ENCODE assay signal across 18 cellular contexts in the genomic region with DNA sequence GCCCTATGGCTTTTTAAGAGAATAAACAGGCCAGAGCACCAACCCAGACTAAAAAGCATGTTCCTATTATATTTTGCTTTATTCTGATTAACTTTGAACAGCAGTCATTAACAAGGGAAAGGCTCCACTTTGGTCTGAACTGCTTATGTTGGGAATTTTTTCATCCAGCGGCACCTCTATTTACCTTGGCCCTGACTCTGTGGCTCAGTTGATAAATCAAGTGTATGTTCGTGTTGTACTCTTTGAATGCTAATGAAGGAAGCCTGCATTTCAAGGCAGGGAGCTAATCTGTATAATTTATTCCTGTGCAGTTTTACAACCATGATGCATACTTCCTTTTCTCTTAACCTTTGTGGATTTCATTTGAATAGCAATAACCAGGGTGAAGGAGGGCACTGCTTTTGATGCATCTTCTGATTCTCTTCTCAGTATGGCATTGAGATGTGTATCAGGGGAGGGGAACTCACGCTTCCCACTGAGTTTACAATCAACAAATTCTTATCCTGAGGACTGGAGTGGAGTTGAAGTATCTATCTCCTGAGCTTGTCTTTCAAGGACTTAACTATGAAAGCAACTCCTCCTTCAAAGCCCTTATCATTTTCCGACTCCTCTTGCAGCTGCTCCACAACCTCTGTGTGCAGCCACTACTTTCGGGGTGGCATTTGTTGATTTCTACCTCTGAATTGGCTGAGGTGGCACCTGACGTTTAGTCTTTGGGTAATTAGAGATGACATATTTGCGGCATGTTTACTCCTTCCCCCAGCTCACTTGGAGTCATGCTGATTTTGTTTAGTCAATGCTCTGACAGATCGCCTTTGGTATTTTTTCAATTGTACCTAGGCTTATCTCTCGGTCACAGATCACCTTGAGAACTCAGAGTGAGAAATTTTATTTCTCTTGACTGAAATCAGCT.
DNase-seq lines count a peak whose midpoint lies in the region; ATAC-seq and TF ChIP-seq lines count a peak whose summit lies in the region.
"Had no signal": no experiment of that assay in that cellular context is flagged by ENCODE, and none has a peak within 500 bp of the region (broad histone marks: within the 10 kb centered on the region; RNA-seq: fewer than 3 reads in every experiment).

No MANE protein-coding gene starts in this region.

- peaks cover 8% of the 10 kb centered on the region for H3K36me3 Mint-ChIP-seq in glutamatergic neuron (ENCODE audit: unreplicated experiment)
- H3K36me3 Mint-ChIP-seq: naive B cell had no signal

- H3K4me3 Mint-ChIP-seq in glutamatergic neuron (ENCODE audit: unreplicated experiment): no peak overlapping the region
- H3K4me3 Mint-ChIP-seq: CD4-positive, alpha-beta T cell; HFFc6; naive B cell had no signal

- intact Hi-C loops in upper lobe of right lung (cut with DNase I): no loop called here

- no peaks in the 10 kb centered on the region for H3K27me3 ChIP-seq in upper lobe of right lung
- H3K27me3 ChIP-seq: testis had no signal

- H3K27ac ChIP-seq in upper lobe of right lung (no peak overlapping the region), substantia nigra (ENCODE audit: low read depth, low read length, poor library complexity, severe bottlenecking) (no peak overlapping the region)
- H3K27ac ChIP-seq: coronary artery, testis, VCaP had no signal

- no peak overlapping the region for H3K4me3 ChIP-seq in upper lobe of right lung
- H3K4me3 ChIP-seq: coronary artery, testis had no signal

- DNase-seq in NCI-H2171 treated with DMSO at 0.1 percent for 48 hours (lab: John Stamatoyannopoulos, UW) (peak; percentile 11), NCI-H2171 (lab: John Stamatoyannopoulos, UW) (no peak), NCI-H69 (lab: John Stamatoyannopoulos, UW) (peak; percentile 86), glutamatergic neuron (no peak), upper lobe of right lung (no peak), substantia nigra (lab: John Stamatoyannopoulos, UW) (no peak), left lobe of liver (ENCODE audit: low spot score) (no peak)
- no peak for DNase-seq in stimulated activated CD4-positive, alpha-beta T cell treated with anti-CD3 and anti-CD28 coated beads, Interleukin-2, amount 100 ng/mL, for 24 hours
- DNase-seq: CD4-positive, alpha-beta T cell; HFFc6; hippocampal formation; naive B cell; NCI-H446 treated with DMSO at 0.1 percent for 48 hours; retina; RPMI8226; testis had no signal

- no peaks in the 10 kb centered on the region for H3K9me3 ChIP-seq in upper lobe of right lung
- H3K9me3 ChIP-seq: testis had no signal

- H3K27ac Mint-ChIP-seq in glutamatergic neuron (ENCODE audit: unreplicated experiment): peak overlapping the region; percentile 12
- H3K27ac Mint-ChIP-seq: CD4-positive, alpha-beta T cell; HFFc6 had no signal

- peaks cover 6% of the 10 kb centered on the region for H3K4me1 Mint-ChIP-seq in glutamatergic neuron (ENCODE audit: low read depth, unreplicated experiment)

- no peaks in the 10 kb centered on the region for H3K4me1 ChIP-seq in upper lobe of right lung
- H3K4me1 ChIP-seq: testis had no signal

- TF ChIP-seq CTCF in glutamatergic neuron (IDR thresholded peaks at IDR 0.05; ENCODE audit: partially characterized antibody, unreplicated experiment) (no peak), upper lobe of right lung (IDR thresholded peaks at IDR 0.05) (no peak)

- peak; percentile 75 for ATAC-seq in upper lobe of right lung
- no peak for ATAC-seq in left lobe of liver

- H3K9me3 Mint-ChIP-seq in glutamatergic neuron (ENCODE audit: unreplicated experiment): no peaks in the 10 kb centered on the region
- H3K9me3 Mint-ChIP-seq: CD4-positive, alpha-beta T cell; HFFc6 had no signal

- H3K27me3 Mint-ChIP-seq in glutamatergic neuron (ENCODE audit: unreplicated experiment): peaks cover 2% of the 10 kb centered on the region

- no peaks in the 10 kb centered on the region for H3K36me3 ChIP-seq in upper lobe of right lung

Comparison
In these comparisons a context has a peak if more than half of its experiments do, and no peak if none do; other contexts are left out.
1. DNase-seq: peak in NCI-H2171 treated with DMSO at 0.1 percent for 48 hours (single experiment) and NCI-H69 (single experiment); none in NCI-H2171 (single experiment), glutamatergic neuron (single experiment), upper lobe of right lung (single experiment), stimulated activated CD4-positive, alpha-beta T cell treated with anti-CD3 and anti-CD28 coated beads, Interleukin-2, amount 100 ng/mL, for 24 hours (0 of 2), substantia nigra (0 of 49) and left lobe of liver (single experiment).